34 cellular contexts compared by ENCODE assay signal in genomic region chr17:33809748-33810147, GRCh38.
"Had no signal": no experiment of that assay in that cellular context is flagged by ENCODE, and none has a peak within 500 bp of the region (broad histone marks: within the 10 kb centered on the region; RNA-seq: fewer than 3 reads in every experiment).

No MANE protein-coding gene starts in this region.

- H3K9me3 ChIP-seq: MG63 had no signal

- H3K27ac ChIP-seq: KMS-11 had no signal

- DNase-seq: Karpas-422, Kasumi-1, MG63, MM.1S, MV-4-11, NCI-H1048, NCI-H1092, NCI-H1092 treated with DMSO at 0.1 percent for 48 hours, NCI-H1105, NCI-H1105 treated with DMSO at 0.1 percent for 48 hours, NCI-H1417, NCI-H1417 treated with DMSO at 0.1 percent for 48 hours, NCI-H1436, NCI-H1436 treated with DMSO at 0.1 percent for 48 hours, NCI-H146, NCI-H1694, NCI-H1694 treated with DMSO at 0.1 percent for 48 hours, NCI-H187, NCI-H187 treated with DMSO at 0.1 percent for 48 hours, NCI-H1930, NCI-H2029, NCI-H2029 treated with DMSO at 0.1 percent for 48 hours, NCI-H2081, NCI-H2081 treated with DMSO at 0.1 percent for 48 hours, NCI-H2107, NCI-H2171, NCI-H2171 treated with DMSO at 0.1 percent for 48 hours, NCI-H2227 treated with DMSO at 0.1 percent for 48 hours, NCI-H226, NCI-H345, NCI-H446 treated with DMSO at 0.1 percent for 48 hours, NCI-H510A, NCI-H510A treated with DMSO at 0.1 percent for 48 hours had no signal

- H3K27me3 ChIP-seq: MG63 had no signal

- H3K4me3 ChIP-seq: MG63 had no signal

- H3K36me3 ChIP-seq: MG63 had no signal
